ENCODE assay signal across 19 cellular contexts in the genomic region with DNA sequence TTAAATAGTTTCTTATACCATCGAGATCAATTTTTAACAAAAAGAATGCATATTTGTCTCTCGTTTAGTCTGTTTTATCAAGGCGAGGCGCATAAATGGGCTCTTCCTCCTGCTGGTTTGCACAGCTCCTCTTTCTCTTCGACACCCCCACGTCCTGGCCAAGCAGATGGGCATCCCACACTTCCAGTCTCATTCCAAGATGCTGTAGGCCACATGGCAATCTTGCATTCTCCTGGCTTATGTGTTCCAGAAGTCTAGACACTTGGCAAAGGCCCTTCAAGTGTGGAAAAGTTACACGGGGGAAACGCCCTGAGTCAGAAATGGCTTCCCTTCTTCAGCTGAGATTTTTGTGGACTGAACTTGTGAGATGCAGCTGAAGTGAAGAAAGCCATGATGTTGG.
DNase-seq lines count a peak whose midpoint lies in the region; ATAC-seq and TF ChIP-seq lines count a peak whose summit lies in the region.
"Had no signal": no experiment of that assay in that cellular context is flagged by ENCODE, and none has a peak within 500 bp of the region (broad histone marks: within the 10 kb centered on the region; RNA-seq: fewer than 3 reads in every experiment).

No MANE protein-coding gene starts in this region.

- H3K4me3 ChIP-seq in IMR-90 (ENCODE audit: insufficient read depth, low read depth, low read length) (no peak overlapping the region), neuronal stem cell (ENCODE audit: low read length in 2 of 2) (no peak overlapping the region), right lobe of liver (no peak overlapping the region)
- H3K4me3 ChIP-seq: A549, HAP-1 had no signal

- H3K23ac ChIP-seq in IMR-90 (ENCODE audit: low read depth, low read length), result peak overlapping the region; percentile 56; the same call in 1 of the 2 replicates
- no peak overlapping the region for H3K23ac ChIP-seq in neuronal stem cell (ENCODE audit: low read depth, low read length, poor library complexity)

- peak overlapping the region; percentile 66 for H2AK9ac ChIP-seq in IMR-90 (replicated peaks; ENCODE audit: low read depth, low read length, poor library complexity)

- POLR2A ChIA-PET in IMR-90 (lab: Charles Lee; ENCODE audit: unreplicated experiment), result no interaction called here

- no peak overlapping the region for H3K4me2 ChIP-seq in IMR-90 (ENCODE audit: low read depth, low read length)
- no peak overlapping the region for H3K4me2 ChIP-seq in neuronal stem cell (ENCODE audit: insufficient read depth, low read length, poor library complexity, severe bottlenecking)
- H3K4me2 ChIP-seq: A549 had no signal

- H4K91ac ChIP-seq in IMR-90 (ENCODE audit: insufficient read depth, low read depth, low read length) (peak overlapping the region; percentile 88), neuronal stem cell (ENCODE audit: low read depth, low read length, poor library complexity) (no peak overlapping the region)

- DNase-seq in IMR-90 (no peak), inferior parietal cortex (ENCODE audit: extremely low spot score) (peak; percentile 44), neuronal stem cell (ENCODE audit: low spot score) (no peak), right lobe of liver (no peak), substantia nigra (lab: John Stamatoyannopoulos, UW) (no peak), NCI-H526 (lab: John Stamatoyannopoulos, UW) (no peak)
- DNase-seq: 8988T; ACHN; AML-193; C1 segment of cervical spinal cord; Caco-2; CD4-positive, alpha-beta memory T cell; DMS153; DND-41; GOT3; HFFc6 had no signal

- H2BK120ac ChIP-seq in IMR-90 (ENCODE audit: low read depth, low read length) (peak overlapping the region; percentile 78), neuronal stem cell (ENCODE audit: low read depth, low read length) (no peak overlapping the region)

- H3K79me1 ChIP-seq in IMR-90 (ENCODE audit: low read depth in 1 of 2, low read length in 2 of 2) (peaks cover 0 to 7% of the 10 kb centered on the region in 2 experiments; a peak in 2 of 4 replicates), neuronal stem cell (ENCODE audit: low read depth, low read length) (no peaks in the 10 kb centered on the region)

- TF ChIP-seq RAD21 in IMR-90 (IDR thresholded peaks at IDR 0.05; ENCODE audit: low read length), result no peak

- BruUV-seq in IMR-90 (replicated peaks; lab: Mats Ljungman, UMichigan), result no TSS peak

- H4K8ac ChIP-seq in IMR-90 (ENCODE audit: low read depth in 2 of 2, low read length in 2 of 2), result peak overlapping the region; percentile 84 to 88; a peak in 2 of 4 replicates
- H4K8ac ChIP-seq in neuronal stem cell (ENCODE audit: low read depth, low read length), result no peak overlapping the region

- H3K4ac ChIP-seq in IMR-90 (ENCODE audit: low read depth, low read length) (peak overlapping the region; percentile 83), neuronal stem cell (ENCODE audit: low read length) (no peak overlapping the region)

- ATAC-seq in IMR-90 (ENCODE audit: low read depth) (no peak), right lobe of liver (no peak), HG02763 (IDR thresholded peaks at IDR 0.05; ENCODE audit: unreplicated experiment) (no peak)
- ATAC-seq: A549 had no signal

- no peaks in the 10 kb centered on the region for H4K20me1 ChIP-seq in IMR-90 (ENCODE audit: insufficient read depth, low read length)

- TF ChIP-seq CTCF in IMR-90 (conservative IDR thresholded peaks at IDR 0.05; ENCODE audit: low read depth, low read length), result no peak
- no peak for TF ChIP-seq CTCF in right lobe of liver (IDR thresholded peaks at IDR 0.05)

- peak overlapping the region; percentile 62 for H4K5ac ChIP-seq in IMR-90 (ENCODE audit: low read depth, low read length)

- H3K56ac ChIP-seq in IMR-90 (ENCODE audit: extremely low read depth, insufficient read depth, low read length), result no peak overlapping the region

- no peaks in the 10 kb centered on the region for H3K36me3 ChIP-seq in IMR-90 (ENCODE audit: control insufficient read depth, insufficient read depth, low read length)
- H3K36me3 ChIP-seq in neuronal stem cell (replicated peaks in 1 of 2; ENCODE audit: control insufficient read depth in 2 of 2, insufficient read depth in 2 of 2, low read length in 2 of 2), result no peaks in the 10 kb centered on the region
- H3K36me3 ChIP-seq in right lobe of liver, result no peaks in the 10 kb centered on the region
- H3K36me3 ChIP-seq: HAP-1 had no signal

- H2AK5ac ChIP-seq in IMR-90 (ENCODE audit: low read depth, low read length), result peak overlapping the region; percentile 89
- no peak overlapping the region for H2AK5ac ChIP-seq in neuronal stem cell (ENCODE audit: low read depth, low read length)

- H3K18ac ChIP-seq in IMR-90 (ENCODE audit: low read depth, low read length), result peak overlapping the region; percentile 39; the same call in 1 of the 2 replicates
- H3K18ac ChIP-seq in neuronal stem cell (ENCODE audit: low read length), result peak overlapping the region; percentile 92

- TF ChIP-seq POLR2A in IMR-90 (IDR thresholded peaks at IDR 0.05; ENCODE audit: low read depth, low read length) (no peak), right lobe of liver (IDR thresholded peaks at IDR 0.05) (no peak)

- H3K27me3 ChIP-seq in IMR-90 (ENCODE audit: control insufficient read depth, insufficient read depth, low read length) (no peaks in the 10 kb centered on the region), neuronal stem cell (ENCODE audit: control insufficient read depth in 3 of 3, insufficient read depth in 3 of 3, low read depth in 1 of 3, low read length in 3 of 3) (peaks cover 0 to 2% (median 0%) of the 10 kb centered on the region in 3 experiments), right lobe of liver (no peaks in the 10 kb centered on the region)

- H3K9me3 ChIP-seq in IMR-90 (ENCODE audit: control insufficient read depth, insufficient read depth, low read length) (no peaks in the 10 kb centered on the region), neuronal stem cell (replicated peaks in 1 of 2; ENCODE audit: control insufficient read depth in 2 of 2, insufficient read depth in 1 of 2, low read depth in 1 of 2, low read length in 2 of 2) (peaks cover 0 to 2% of the 10 kb centered on the region in 2 donors), right lobe of liver (no peaks in the 10 kb centered on the region)
- H3K9me3 ChIP-seq: A549, Caco-2, HAP-1 had no signal

- dilution Hi-C loops in IMR-90 (cut with HindIII; ENCODE audit: low sequenced_read_pairs, unreplicated experiment), result no loop called here

- peak overlapping the region; percentile 95; the same call in 2 of the 3 replicates for H2BK15ac ChIP-seq in IMR-90 (ENCODE audit: low read depth, low read length)
- H2BK15ac ChIP-seq in neuronal stem cell (ENCODE audit: low read length), result peak overlapping the region; percentile 65

- in situ Hi-C loops in IMR-90 (cut with MboI; ENCODE audit: low sequenced_read_pairs), result no loop called here

- H3K27ac ChIP-seq in IMR-90 (ENCODE audit: insufficient read depth, low read length), result peak overlapping the region; percentile 9; the same call in 1 of the 2 replicates
- H3K27ac ChIP-seq in neuronal stem cell (replicated peaks; ENCODE audit: low read length), result no peak overlapping the region
- no peak overlapping the region for H3K27ac ChIP-seq in right lobe of liver
- H3K27ac ChIP-seq in substantia nigra (ENCODE audit: low read depth, low read length, poor library complexity, severe bottlenecking), result no peak overlapping the region
- H3K27ac ChIP-seq: A549 had no signal

- H2BK12ac ChIP-seq in neuronal stem cell (ENCODE audit: low read length), result peak overlapping the region; percentile 76

- H3K9me1 ChIP-seq in IMR-90 (ENCODE audit: insufficient read depth, low read length), result peaks cover 3% of the 10 kb centered on the region; the same call in 1 of the 2 replicates

- 0 out of 2 replicates have a peak, but pooled peaks cover 2% of the 10 kb centered on the region for H3K4me1 ChIP-seq in IMR-90 (ENCODE audit: control insufficient read depth, insufficient read depth, low read length)
- peaks cover 2 to 11% of the 10 kb centered on the region in 2 donors for H3K4me1 ChIP-seq in neuronal stem cell (ENCODE audit: control insufficient read depth in 2 of 2, insufficient read depth in 1 of 2, low read depth in 1 of 2, low read length in 2 of 2)
- H3K4me1 ChIP-seq in right lobe of liver, result no peaks in the 10 kb centered on the region
- H3K4me1 ChIP-seq: A549, Caco-2 had no signal

- 97% methylated on average over 5 of the region's 8 CpGs; no CpG with 5 or more reads in 1 of the 2 experiments for WGBS in IMR-90 (ENCODE audit: extremely low coverage in 2 of 2, insufficient read length in 1 of 2), 2 experiments
- WGBS in neuronal stem cell (ENCODE audit: extremely low coverage in 2 of 2, insufficient read length in 2 of 2, insufficient replicate concordance in 1 of 2), 2 donors, result no CpG with 5 or more reads among the region's 8 CpGs
- 69% methylated on average over 7 of the region's 8 CpGs for WGBS in right lobe of liver (ENCODE audit: insufficient coverage, low coverage, low lambda C conversion rate, missing lambda C conversion rate)

- peak overlapping the region; percentile 8 for H2BK5ac ChIP-seq in IMR-90 (ENCODE audit: low read depth, low read length, poor library complexity, severe bottlenecking)
- H2BK5ac ChIP-seq in neuronal stem cell (ENCODE audit: low read length), result peak overlapping the region; percentile 76

- H2AFZ ChIP-seq in IMR-90 (replicated peaks; ENCODE audit: low read length, poor library complexity) (peak overlapping the region; percentile 46), neuronal stem cell (ENCODE audit: low read length) (peak overlapping the region; percentile 3)

- CTCF ChIA-PET in IMR-90 (lab: Yijun Ruan, JAX), result interaction anchor here (1.5 kb wide), 1 partner anchor 11 kb away, joined by 3 read pairs; no protein-coding TSS in a partner anchor

- H3K14ac ChIP-seq in IMR-90 (replicated peaks; ENCODE audit: low read depth, low read length) (peak overlapping the region; percentile 82), neuronal stem cell (ENCODE audit: low read length) (no peak overlapping the region)

- intact Hi-C loops in IMR-90 (cut with micrococcal nuclease), result loop anchor here (10.0 kb wide), 1 partner anchor 277 kb away; no protein-coding TSS in a partner anchor
- intact Hi-C loops in right lobe of liver (cut with DNase I), result no loop called here

- peak overlapping the region; percentile 69 for H2BK20ac ChIP-seq in IMR-90 (ENCODE audit: low read depth, low read length)

- H3K9ac ChIP-seq in IMR-90 (ENCODE audit: low read depth, low read length), result no peak overlapping the region
- no peak overlapping the region for H3K9ac ChIP-seq in neuronal stem cell (ENCODE audit: low read depth, low read length, poor library complexity)

TF ChIP-seq in IMR-90, 13 proteins besides CTCF, POLR2A, EP300 and RAD21 (continues in another document):
- TF ChIP-seq SMC3 (IDR thresholded peaks at IDR 0.05; ENCODE audit: low read depth, low read length) (no peak), MXI1 (IDR thresholded peaks at IDR 0.05; ENCODE audit: borderline replicate concordance, low read depth, low read length) (no peak)
- TF ChIP-seq, protein P1, sequence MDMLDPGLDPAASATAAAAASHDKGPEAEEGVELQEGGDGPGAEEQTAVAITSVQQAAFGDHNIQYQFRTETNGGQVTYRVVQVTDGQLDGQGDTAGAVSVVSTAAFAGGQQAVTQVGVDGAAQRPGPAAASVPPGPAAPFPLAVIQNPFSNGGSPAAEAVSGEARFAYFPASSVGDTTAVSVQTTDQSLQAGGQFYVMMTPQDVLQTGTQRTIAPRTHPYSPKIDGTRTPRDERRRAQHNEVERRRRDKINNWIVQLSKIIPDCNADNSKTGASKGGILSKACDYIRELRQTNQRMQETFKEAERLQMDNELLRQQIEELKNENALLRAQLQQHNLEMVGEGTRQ (IDR thresholded peaks at IDR 0.05; ENCODE audit: low read depth, low read length), result no peak
